Comparison of ENCODE assay signal across 26 cellular contexts in the genomic region with DNA sequence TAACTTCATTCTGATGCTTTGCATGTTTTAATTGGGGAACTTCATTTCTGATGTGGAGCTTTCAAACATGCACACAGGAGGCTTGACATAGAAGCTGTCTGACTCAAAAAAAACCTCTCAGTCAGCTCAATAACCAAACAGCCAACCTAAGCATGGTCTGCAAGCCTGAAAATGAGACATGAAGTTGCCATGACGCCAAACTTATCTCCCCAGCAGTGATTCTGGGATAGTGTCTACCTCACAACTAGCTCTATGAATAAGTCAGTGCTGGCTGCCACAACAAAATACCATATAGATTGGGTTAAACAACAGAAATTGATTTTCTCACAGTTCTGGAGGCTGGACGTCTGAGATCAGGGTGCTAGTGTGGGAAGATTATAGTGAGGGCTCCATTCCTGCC.
"Had no signal": no experiment of that assay in that cellular context is flagged by ENCODE, and none has a peak within 500 bp of the region (broad histone marks: within the 10 kb centered on the region; RNA-seq: fewer than 3 reads in every experiment).

No MANE protein-coding gene starts in this region.

- H3K27ac ChIP-seq: SJSA1, SK-N-MC had no signal

- H3K36me3 ChIP-seq: MG63, SJSA1 had no signal

- H3K27me3 ChIP-seq: MG63, SJSA1 had no signal

- H3K4me1 ChIP-seq: SJSA1 had no signal

- FAIRE-seq: HepG2, RCC 7860 had no signal

- DNase-seq: IMR-90, Karpas-422, KG1, MG63, NCI-H1092, NCI-H1105 treated with DMSO at 0.1 percent for 48 hours, NCI-H1417 treated with DMSO at 0.1 percent for 48 hours, NCI-H146, NCI-H1694 treated with DMSO at 0.1 percent for 48 hours, NCI-H1930, NCI-H2081, NCI-H2107, NCI-H2171, NCI-H226, NCI-H446, NCI-H510A, NCI-H524 treated with DMSO at 0.1 percent for 48 hours, NCI-H69, NCI-H774, Right ventricle myocardium superior, RPMI8226, SIG-M5 had no signal

- H3K9me3 ChIP-seq: MG63, SJSA1 had no signal

- H3K4me3 ChIP-seq: MG63, SJSA1, SK-N-MC had no signal

- ATAC-seq: HepG2 had no signal
